In the genomic region with DNA sequence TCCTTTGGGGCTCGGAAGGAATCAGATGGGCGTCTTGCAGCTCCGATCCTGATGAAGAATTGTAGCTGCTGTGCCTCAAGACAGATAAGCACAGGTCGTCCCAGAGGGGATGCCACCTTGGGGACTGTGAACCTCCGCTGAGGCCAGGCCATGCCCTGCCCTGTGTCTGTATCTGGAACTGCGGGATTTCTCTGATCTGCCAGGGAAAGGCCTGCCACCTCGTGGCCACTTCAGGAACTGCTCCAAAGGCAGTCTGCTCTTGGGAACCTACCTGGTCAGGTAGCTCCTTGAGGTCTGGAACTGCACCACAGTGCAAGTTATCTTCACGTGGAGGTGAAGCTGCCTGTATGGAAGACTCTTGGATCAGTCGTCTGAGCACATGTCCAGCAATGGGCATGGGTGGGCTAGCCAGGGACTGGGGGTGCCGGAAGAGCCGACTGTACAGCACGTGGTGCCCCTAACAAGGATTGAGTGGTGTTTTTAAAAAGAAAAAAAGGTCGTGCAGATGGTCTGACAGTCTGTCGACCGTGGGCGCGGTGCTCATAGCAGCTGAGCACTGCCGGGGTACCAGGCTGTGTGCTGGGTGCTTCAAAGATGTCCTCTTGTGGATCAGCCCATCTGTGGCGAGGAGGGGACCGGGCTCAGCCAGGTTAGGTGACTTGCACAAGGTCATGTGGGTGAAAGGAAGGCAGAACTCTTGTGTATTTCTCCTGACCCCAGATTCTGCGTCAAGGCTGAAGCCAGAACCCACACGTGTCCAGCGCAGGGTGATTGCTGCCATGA, we compare ENCODE assay signal across 8 cellular contexts.
DNase-seq lines count a peak whose midpoint lies in the region; ATAC-seq and TF ChIP-seq lines count a peak whose summit lies in the region.

No MANE protein-coding gene starts in this region.

- TF ChIP-seq CTCF in GM12874 (IDR thresholded peaks at IDR 0.05; ENCODE audit: insufficient read depth, low read depth, low read length) = peak; percentile 97
- peak; percentile 97 for TF ChIP-seq CTCF in WI38 (IDR thresholded peaks at IDR 0.05; ENCODE audit: low read depth, low read length)

- DNase-seq in NCI-H2196 (lab: John Stamatoyannopoulos, UW; ENCODE audit: unreplicated experiment) (peak; percentile 80), T47D (ENCODE audit: low read depth in 1 of 2, low spot score in 1 of 2) (peak; percentile 44 to 87), islet precursor cell (peak; percentile 95)
- peak; percentile 83 to 86 for DNase-seq in stimulated activated CD4-positive, alpha-beta T cell treated with anti-CD3 and anti-CD28 coated beads, Interleukin-1b, Interleukin-23, amount 100 ng/mL, for 4 hours (ENCODE audit: low read depth in 2 of 2)

- in situ Hi-C loops in T47D (cut with HindIII; ENCODE audit: low pct_unique_long_range_greater_than_20kb, low sequenced_read_pairs) = no loop called here

- ATAC-seq in HG02938 (IDR thresholded peaks at IDR 0.05; ENCODE audit: unreplicated experiment) = peak; percentile 28
- no peak for ATAC-seq in HG03135 (IDR thresholded peaks at IDR 0.05; ENCODE audit: unreplicated experiment)

- H3K4me3 ChIP-seq in WI38 (ENCODE audit: low read depth, low read length) = no peak overlapping the region
